In genomic region chr5:169648725-169649124, GRCh38 we compare ENCODE assay signal across 12 cellular contexts. TPM values are rescaled to one million over a fixed set of nuclear protein-coding genes. Genes with fewer than 3 reads are reported as not detected.
DNase-seq lines count a peak whose midpoint lies in the region; ATAC-seq and TF ChIP-seq lines count a peak whose summit lies in the region.
"Had no signal": no experiment of that assay in that cellular context is flagged by ENCODE, and none has a peak within 500 bp of the region (broad histone marks: within the 10 kb centered on the region; RNA-seq: fewer than 3 reads in every experiment).

No MANE protein-coding gene starts in this region.

- H3K27me3 Mint-ChIP-seq in activated CD4-positive, alpha-beta T cell treated with anti-CD3 and anti-CD28 coated beads for 36 hours = no peaks in the 10 kb centered on the region
- no peaks in the 10 kb centered on the region for H3K27me3 Mint-ChIP-seq in chondrocyte (ENCODE audit: low read depth)

- peaks cover 28% of the 10 kb centered on the region for H3K4me1 ChIP-seq in skeletal muscle satellite cell (ENCODE audit: control insufficient read depth, insufficient read depth, low read length)

- H3K36me3 Mint-ChIP-seq in activated CD4-positive, alpha-beta T cell treated with anti-CD3 and anti-CD28 coated beads for 36 hours (ENCODE audit: low read depth) = peaks cover 49% of the 10 kb centered on the region
- peaks cover 2% of the 10 kb centered on the region for H3K36me3 Mint-ChIP-seq in chondrocyte (ENCODE audit: low read depth)
- H3K36me3 Mint-ChIP-seq: brain, WTC11 had no signal

- H3K27ac Mint-ChIP-seq in activated CD4-positive, alpha-beta T cell treated with anti-CD3 and anti-CD28 coated beads for 36 hours = peak overlapping the region; percentile 97
- no peak overlapping the region for H3K27ac Mint-ChIP-seq in chondrocyte (ENCODE audit: unreplicated experiment)
- H3K27ac Mint-ChIP-seq: WTC11 had no signal

- no peak for ATAC-seq in activated CD4-positive, alpha-beta T cell treated with anti-CD3 and anti-CD28 coated beads for 36 hours
- no peak for ATAC-seq in HG03196 (IDR thresholded peaks at IDR 0.05; ENCODE audit: unreplicated experiment)
- ATAC-seq: sciatic nerve, WTC11 had no signal

- no peaks in the 10 kb centered on the region for H3K9me3 Mint-ChIP-seq in activated CD4-positive, alpha-beta T cell treated with anti-CD3 and anti-CD28 coated beads for 36 hours (ENCODE audit: low read depth)
- H3K9me3 Mint-ChIP-seq in chondrocyte (ENCODE audit: low read depth) = no peaks in the 10 kb centered on the region
- H3K9me3 Mint-ChIP-seq: brain, WTC11 had no signal

- H3K4me3 ChIP-seq in skeletal muscle satellite cell (ENCODE audit: low read length) = no peak overlapping the region
- no peak overlapping the region for H3K4me3 ChIP-seq in dorsolateral prefrontal cortex

- DNase-seq in activated CD4-positive, alpha-beta T cell treated with anti-CD3 and anti-CD28 coated beads for 36 hours = no peak
- no peak for DNase-seq in activated CD4-positive, alpha-beta T cell treated with anti-CD3 and anti-CD28 coated beads, Interleukin-2, amount 50 U/mL, for 4 hours
- DNase-seq in M059J (ENCODE audit: low read depth) (peak; percentile 97), chondrocyte (ENCODE audit: low spot score) (no peak), germinal center (ENCODE audit: low spot score) (no peak), dorsolateral prefrontal cortex (no peak)
- DNase-seq: OCI-M1 had no signal

- H3K9ac ChIP-seq in skeletal muscle satellite cell (ENCODE audit: low read depth, low read length) = no peak overlapping the region

- H3K36me3 ChIP-seq in skeletal muscle satellite cell (ENCODE audit: insufficient read depth, low read length) = no peaks in the 10 kb centered on the region

- H3K9me3 ChIP-seq in skeletal muscle satellite cell (replicated peaks; ENCODE audit: low read length) = no peaks in the 10 kb centered on the region

- CTCF ChIA-PET in activated CD4-positive, alpha-beta T cell treated with anti-CD3 and anti-CD28 coated beads for 36 hours (lab: Charles Lee) = interaction anchor here (1.3 to 1.6 kb wide), 2 partner anchors 8 to 65 kb away, joined by 3 read pairs; partner anchors contain the start of gene SPDL1

- peak overlapping the region; percentile 9 for H3K4me3 Mint-ChIP-seq in activated CD4-positive, alpha-beta T cell treated with anti-CD3 and anti-CD28 coated beads for 36 hours
- no peak overlapping the region for H3K4me3 Mint-ChIP-seq in chondrocyte (ENCODE audit: unreplicated experiment)
- H3K4me3 Mint-ChIP-seq: brain, WTC11 had no signal

- H3K4me1 Mint-ChIP-seq in activated CD4-positive, alpha-beta T cell treated with anti-CD3 and anti-CD28 coated beads for 36 hours = peaks cover 95% of the 10 kb centered on the region
- H3K4me1 Mint-ChIP-seq in chondrocyte (ENCODE audit: low read depth) = peaks cover 23% of the 10 kb centered on the region

- H3K27me3 ChIP-seq in skeletal muscle satellite cell (ENCODE audit: control insufficient read depth, insufficient read depth, low read length) (no peaks in the 10 kb centered on the region), dorsolateral prefrontal cortex (peaks cover 0 to 8% (median 0%) of the 10 kb centered on the region in 45 donors)

- intact Hi-C loops in activated CD4-positive, alpha-beta T cell treated with anti-CD3 and anti-CD28 coated beads for 36 hours (cut with DNase I, micrococcal nuclease) = loop anchor here (1.0 to 2.0 kb wide), 4 partner anchors 10 to 55 kb away; partner anchors contain the start of gene DOCK2 (in 1 of the 2)
- intact Hi-C loops in dorsolateral prefrontal cortex (cut with DNase I) = no loop called here

- H3K4me2 ChIP-seq in skeletal muscle satellite cell (ENCODE audit: low read length) = peak overlapping the region; percentile 11

- peak; percentile 11 for TF ChIP-seq CTCF in chondrocyte (IDR thresholded peaks at IDR 0.05)
- no peak for TF ChIP-seq CTCF in dorsolateral prefrontal cortex (IDR thresholded peaks at IDR 0.05 in 54 of 56, conservative IDR thresholded peaks at IDR 0.05 in 2 of 56; ENCODE audit: low read depth in 1 of 56, partially characterized antibody in 56 of 56)

- POLR2A ChIA-PET in activated CD4-positive, alpha-beta T cell treated with anti-CD3 and anti-CD28 coated beads for 36 hours (lab: Charles Lee) = interaction anchor here (0.5 to 1.2 kb wide), 2 partner anchors 11 to 12 kb away, joined by 3 to 4 read pairs; partner anchors contain the start of gene DOCK2

- H3K27ac ChIP-seq in dorsolateral prefrontal cortex = no peak overlapping the region

RNA-seq across cellular contexts. Expression of gene DOCK2, which starts 11.7 kb away (rescaled TPM):
- total RNA-seq in activated CD4-positive, alpha-beta T cell treated with anti-CD3 and anti-CD28 coated beads for 36 hours = 100 to 1,000 TPM; 189 to 198 TPM
- total RNA-seq in M059J (2014; rRNA removed; shearing (Covaris generic)) = 45.9 and 47.7 TPM in 2 replicates
- total RNA-seq in chondrocyte (2.0 to 11.8 TPM (median 3.1 TPM) in 3 replicates), dorsolateral prefrontal cortex (10 to 100 TPM in 83 of 120 experiments, 1 to 10 TPM in 37; 3.8 to 31.0 (median 12.7) TPM)
- 0.76 and 1.7 TPM in 2 replicates for total RNA-seq in skeletal muscle satellite cell (2012; rRNA removed)

Comparison
In these comparisons a context has a peak if more than half of its experiments do, and no peak if none do; other contexts are left out.
1. intact Hi-C loops: an anchor here in activated CD4-positive, alpha-beta T cell treated with anti-CD3 and anti-CD28 coated beads for 36 hours (1.0 to 2.0 kb wide); none called in dorsolateral prefrontal cortex.